In genomic region chr21:31064803-31065202, GRCh38 we compare ENCODE assay signal across 25 cellular contexts. TPM values are rescaled to one million over a fixed set of nuclear protein-coding genes. Genes with fewer than 3 reads are reported as not detected.
DNase-seq lines count a peak whose midpoint lies in the region; ATAC-seq and TF ChIP-seq lines count a peak whose summit lies in the region.
"Had no signal": no experiment of that assay in that cellular context is flagged by ENCODE, and none has a peak within 500 bp of the region (broad histone marks: within the 10 kb centered on the region; RNA-seq: fewer than 3 reads in every experiment).

No MANE protein-coding gene starts in this region.

- no peaks in the 10 kb centered on the region for H3K4me1 ChIP-seq in breast epithelium
- H3K4me1 ChIP-seq: gastrocnemius medialis, spleen, stomach had no signal

- no peak overlapping the region for H3K4me3 ChIP-seq in breast epithelium
- H3K4me3 ChIP-seq: gastrocnemius medialis, PC-9, spleen, stomach had no signal

- ATAC-seq in GM18868 (IDR thresholded peaks at IDR 0.05; ENCODE audit: unreplicated experiment) = peak; percentile 100
- peak; percentile 50 for ATAC-seq in HG02610 (IDR thresholded peaks at IDR 0.05; ENCODE audit: unreplicated experiment)
- peak; percentile 82 for ATAC-seq in HG03378 (IDR thresholded peaks at IDR 0.05; ENCODE audit: unreplicated experiment)
- ATAC-seq: activated T-cell treated with anti-CD3 and anti-CD28 coated beads, Interleukin-2, amount 50 U/mL, for 72 hours; gastrocnemius medialis had no signal

- H3K36me3 ChIP-seq in breast epithelium = no peaks in the 10 kb centered on the region
- H3K36me3 ChIP-seq: gastrocnemius medialis, spleen, stomach had no signal

- intact Hi-C loops in breast epithelium (cut with DNase I; ENCODE audit: low total_unique reads) = no loop called here

- H3K27ac ChIP-seq in breast epithelium = no peak overlapping the region
- H3K27ac ChIP-seq: gastrocnemius medialis, PC-9, spleen, stomach had no signal

- no peaks in the 10 kb centered on the region for H3K9me3 ChIP-seq in breast epithelium
- H3K9me3 ChIP-seq: gastrocnemius medialis, spleen, stomach had no signal

- no peak for TF ChIP-seq POLR2A in breast epithelium (IDR thresholded peaks at IDR 0.05)

- no peaks in the 10 kb centered on the region for H3K27me3 ChIP-seq in breast epithelium
- H3K27me3 ChIP-seq: gastrocnemius medialis, stomach had no signal

- DNase-seq in NCI-H128 (lab: John Stamatoyannopoulos, UW; ENCODE audit: unreplicated experiment) (no peak), NOMO-1 (lab: John Stamatoyannopoulos, UW; ENCODE audit: unreplicated experiment in 2 of 2) (no peak), NCI-H1048 (lab: John Stamatoyannopoulos, UW) (no peak), breast epithelium (ENCODE audit: low spot score in 2 of 2) (no peak)
- DNase-seq: activated CD4-positive, alpha-beta T cell treated with anti-CD3 and anti-CD28 coated beads for 4 hours; activated naive CD4-positive, alpha-beta T cell treated with anti-CD3 and anti-CD28 coated beads, Interleukin-2, amount 50 U/mL, for 16 hours; activated T-cell treated with anti-CD3 and anti-CD28 coated beads, Interleukin-2, amount 50 U/mL, for 72 hours; aorta; cerebellar nuclear complex; DND-41; gastrocnemius medialis; NCI-H774; nucleus accumbens; PC-9; SHP77 treated with DMSO at 0.1 percent for 48 hours; spleen; stimulated activated CD4-positive, alpha-beta T cell treated with anti-CD3 and anti-CD28 coated beads, Interleukin-4, amount 100 ng/mL, for 4 hours; stomach; trophoblast cell had no signal

- no peak for TF ChIP-seq CTCF in breast epithelium (IDR thresholded peaks at IDR 0.05)

RNA-seq across cellular contexts. Expression of gene KRTAP19-8, which starts 26.5 kb away (rescaled TPM):
- not detected for total RNA-seq in breast epithelium
- total RNA-seq: activated T-cell treated with anti-CD3 and anti-CD28 coated beads, Interleukin-2, amount 50 U/mL, for 72 hours; aorta; gastrocnemius medialis; kidney epithelial cell; MCF 10A; PC-9; renal cortical epithelial cell; spleen; stomach had no signal

Comparison
In these comparisons a context has a peak if more than half of its experiments do, and no peak if none do; other contexts are left out.
1. ATAC-seq: peak in every context shown above with its lines; median percentile 100 in GM18868; 82 in HG03378; 50 in HG02610.